8 cellular contexts compared by ENCODE assay signal in genomic region chr17:14069251-14069981, GRCh38. TPM values are rescaled to one million over a fixed set of nuclear protein-coding genes. Genes with fewer than 3 reads are reported as not detected.
A peak's percentile ranks its signal among the peaks of the same experiment; 100 is the strongest.
DNase-seq lines count a peak whose midpoint lies in the region; ATAC-seq and TF ChIP-seq lines count a peak whose summit lies in the region.

Gene COX10, plus strand, starts transcription at chr17:14069504. Its CDS starts 102 bp downstream, at chr17:14069606.

- TF ChIP-seq CTCF in RWPE2 (IDR thresholded peaks at IDR 0.05; ENCODE audit: poor library complexity, severe bottlenecking) (no peak), fibroblast of pulmonary artery (IDR thresholded peaks at IDR 0.05; ENCODE audit: low read length, missing control alignments) (no peak)

- 1% methylated on average over 38 to 47 of the region's 47 CpGs for WGBS in GM23248 (ENCODE audit: low coverage in 1 of 2, low lambda C conversion rate in 2 of 2, missing lambda C conversion rate in 2 of 2), 2 experiments

- no peaks in the 10 kb centered on the region for H3K9me3 ChIP-seq in GM23248 (ENCODE audit: low read depth)
- peaks cover 10% of the 10 kb centered on the region for H3K9me3 ChIP-seq in Karpas-422 (ENCODE audit: low read length)
- no peaks in the 10 kb centered on the region for H3K9me3 ChIP-seq in RWPE2 (ENCODE audit: severe bottlenecking)

- H4K20me1 ChIP-seq in GM23248 (ENCODE audit: insufficient read depth) (no peaks in the 10 kb centered on the region), Karpas-422 (ENCODE audit: insufficient read depth, low read depth, low read length) (peaks cover 2% of the 10 kb centered on the region; the same call in 1 of the 2 replicates)

- H3K4me1 ChIP-seq in GM23248 (ENCODE audit: insufficient read depth) = peaks cover 20% of the 10 kb centered on the region
- H3K4me1 ChIP-seq in Karpas-422 (ENCODE audit: low read length) = peaks cover 20% of the 10 kb centered on the region
- peaks cover 8% of the 10 kb centered on the region for H3K4me1 ChIP-seq in RWPE2 (ENCODE audit: insufficient read depth, poor library complexity, severe bottlenecking)

- no peaks in the 10 kb centered on the region for H3K27me3 ChIP-seq in GM23248 (replicated peaks; ENCODE audit: insufficient read depth)
- no peaks in the 10 kb centered on the region for H3K27me3 ChIP-seq in Karpas-422 (ENCODE audit: low read length)
- H3K27me3 ChIP-seq in RWPE2 (ENCODE audit: insufficient read depth, poor library complexity, severe bottlenecking) = no peaks in the 10 kb centered on the region

- 0 out of 2 replicates have a peak, but pooled peaks cover under 1% of the 10 kb centered on the region for H3K36me3 ChIP-seq in GM23248 (ENCODE audit: low read depth)
- H3K36me3 ChIP-seq in Karpas-422 (ENCODE audit: insufficient read depth, low read length) = peaks cover 35% of the 10 kb centered on the region
- H3K36me3 ChIP-seq in RWPE2 (ENCODE audit: low read depth) = peaks cover 9% of the 10 kb centered on the region

- H3K27me3 Mint-ChIP-seq in activated T-helper 2 cell treated with anti-CD3 and anti-CD28 coated beads, Interferon-gamma antibody, Interleukin-2, Interleukin-4, amounts not matched to agents 10 μg/mL and 5 μg/mL and 100 μg/mL, durations not matched to agents 14 hours and 24 hours and 36 hours (ENCODE audit: low read depth) = no peaks in the 10 kb centered on the region
- no peaks in the 10 kb centered on the region for H3K27me3 Mint-ChIP-seq in natural killer cell treated with Interleukin-12 subunit alpha and Interleukin-12 subunit beta and Interleukin-15 and Interleukin-18, amount 100 ng/mL, for 72 hours

- DNase-seq in Daoy (ENCODE audit: low read depth) (peak; percentile 93), GM23248 (peak; percentile 94), Karpas-422 (peak; percentile 97), RWPE2 (ENCODE audit: low spot score) (peak; percentile 90), fibroblast of pulmonary artery (ENCODE audit: low read depth) (peak; percentile 79)
- DNase-seq in activated T-helper 2 cell treated with anti-CD3 and anti-CD28 coated beads, Interferon-gamma antibody, Interleukin-2, Interleukin-4, amounts not matched to agents 10 μg/mL and 5 μg/mL and 100 μg/mL, durations not matched to agents 14 hours and 24 hours and 36 hours (ENCODE audit: low spot score) = peak; percentile 80
- DNase-seq in natural killer cell treated with Interleukin-12 subunit alpha and Interleukin-12 subunit beta and Interleukin-15 and Interleukin-18, amount 100 ng/mL, for 72 hours (ENCODE audit: low spot score) = peak; percentile 92
- peak; percentile 92 for DNase-seq in stimulated activated naive CD8-positive, alpha-beta T cell treated with anti-CD3 and anti-CD28 coated beads, Interleukin-15, Interleukin-2, amounts not matched to agents 100 U/mL and 50 U/mL, for 24 hours

- in situ Hi-C loops in GM23248 (cut with MboI) = loop anchor here (25.0 kb wide), 1 partner anchor 732 kb away; no protein-coding TSS in a partner anchor

- peaks cover 99% of the 10 kb centered on the region for H3K79me2 ChIP-seq in GM23248 (ENCODE audit: insufficient read depth)
- peaks cover 98% of the 10 kb centered on the region for H3K79me2 ChIP-seq in Karpas-422 (ENCODE audit: low read length)

- H3K4me3 Mint-ChIP-seq in activated T-helper 2 cell treated with anti-CD3 and anti-CD28 coated beads, Interferon-gamma antibody, Interleukin-2, Interleukin-4, amounts not matched to agents 10 μg/mL and 5 μg/mL and 100 μg/mL, durations not matched to agents 14 hours and 24 hours and 36 hours (ENCODE audit: low read depth) = peak within 1 kb of the TSS; percentile 96
- H3K4me3 Mint-ChIP-seq in natural killer cell treated with Interleukin-12 subunit alpha and Interleukin-12 subunit beta and Interleukin-15 and Interleukin-18, amount 100 ng/mL, for 72 hours = peak within 1 kb of the TSS; percentile 99

- no peaks in the 10 kb centered on the region for H3K9me2 ChIP-seq in GM23248 (ENCODE audit: insufficient read depth)
- no peaks in the 10 kb centered on the region for H3K9me2 ChIP-seq in Karpas-422 (replicated peaks; ENCODE audit: insufficient read depth, low read length)

- peaks cover 59% of the 10 kb centered on the region for H3K36me3 Mint-ChIP-seq in activated T-helper 2 cell treated with anti-CD3 and anti-CD28 coated beads, Interferon-gamma antibody, Interleukin-2, Interleukin-4, amounts not matched to agents 10 μg/mL and 5 μg/mL and 100 μg/mL, durations not matched to agents 14 hours and 24 hours and 36 hours (ENCODE audit: low read depth)
- H3K36me3 Mint-ChIP-seq in natural killer cell treated with Interleukin-12 subunit alpha and Interleukin-12 subunit beta and Interleukin-15 and Interleukin-18, amount 100 ng/mL, for 72 hours = peaks cover 4% of the 10 kb centered on the region

- peak within 1 kb of the TSS; percentile 94 for H3K27ac Mint-ChIP-seq in activated T-helper 2 cell treated with anti-CD3 and anti-CD28 coated beads, Interferon-gamma antibody, Interleukin-2, Interleukin-4, amounts not matched to agents 10 μg/mL and 5 μg/mL and 100 μg/mL, durations not matched to agents 14 hours and 24 hours and 36 hours
- peak within 1 kb of the TSS; percentile 94 for H3K27ac Mint-ChIP-seq in natural killer cell treated with Interleukin-12 subunit alpha and Interleukin-12 subunit beta and Interleukin-15 and Interleukin-18, amount 100 ng/mL, for 72 hours

- H2AFZ ChIP-seq in GM23248 = peak within 1 kb of the TSS; percentile 94
- H2AFZ ChIP-seq in Karpas-422 (ENCODE audit: low read length) = peak within 1 kb of the TSS; percentile 89; the same call in 1 of the 2 replicates

- 0 out of 2 replicates have a peak, but pooled peaks cover under 1% of the 10 kb centered on the region for H3F3A ChIP-seq in GM23248 (ENCODE audit: insufficient read depth)

- ATAC-seq in RWPE2 (ENCODE audit: low read depth) = peak; percentile 98
- ATAC-seq in natural killer cell treated with Interleukin-12 subunit alpha and Interleukin-12 subunit beta and Interleukin-15 and Interleukin-18, amount 100 ng/mL, for 72 hours = peak; percentile 99 to 100
- ATAC-seq in stimulated activated naive CD8-positive, alpha-beta T cell treated with anti-CD3 and anti-CD28 coated beads, Interleukin-15, Interleukin-2, amounts not matched to agents 100 U/mL and 50 U/mL, for 24 hours = peak; percentile 98

- H3K9ac ChIP-seq in GM23248 = peak within 1 kb of the TSS; percentile 92
- H3K9ac ChIP-seq in Karpas-422 (ENCODE audit: low read length) = peak within 1 kb of the TSS; percentile 98

- H3K9me3 Mint-ChIP-seq in activated T-helper 2 cell treated with anti-CD3 and anti-CD28 coated beads, Interferon-gamma antibody, Interleukin-2, Interleukin-4, amounts not matched to agents 10 μg/mL and 5 μg/mL and 100 μg/mL, durations not matched to agents 14 hours and 24 hours and 36 hours = peaks cover 8% of the 10 kb centered on the region
- no peaks in the 10 kb centered on the region for H3K9me3 Mint-ChIP-seq in natural killer cell treated with Interleukin-12 subunit alpha and Interleukin-12 subunit beta and Interleukin-15 and Interleukin-18, amount 100 ng/mL, for 72 hours

- H3K4me2 ChIP-seq in GM23248 (ENCODE audit: unreplicated experiment) (peak within 1 kb of the TSS; percentile 92), Karpas-422 (ENCODE audit: low read depth, low read length, poor library complexity, severe bottlenecking) (peak within 1 kb of the TSS; percentile 90)

- H3K4me1 Mint-ChIP-seq in activated T-helper 2 cell treated with anti-CD3 and anti-CD28 coated beads, Interferon-gamma antibody, Interleukin-2, Interleukin-4, amounts not matched to agents 10 μg/mL and 5 μg/mL and 100 μg/mL, durations not matched to agents 14 hours and 24 hours and 36 hours (ENCODE audit: low read depth) = peaks cover 45% of the 10 kb centered on the region
- H3K4me1 Mint-ChIP-seq in natural killer cell treated with Interleukin-12 subunit alpha and Interleukin-12 subunit beta and Interleukin-15 and Interleukin-18, amount 100 ng/mL, for 72 hours (ENCODE audit: low read depth in 2 of 2) = peaks cover 35 to 37% of the 10 kb centered on the region in 2 donors

- H3K4me3 ChIP-seq in GM23248 = peak within 1 kb of the TSS; percentile 96
- H3K4me3 ChIP-seq in Karpas-422 (ENCODE audit: low read length) = peak within 1 kb of the TSS; percentile 99
- H3K4me3 ChIP-seq in RWPE2 (ENCODE audit: severe bottlenecking) = peak within 1 kb of the TSS; percentile 88
- H3K4me3 ChIP-seq in fibroblast of pulmonary artery (replicated peaks; ENCODE audit: low read depth, low read length) = peak within 1 kb of the TSS; percentile 97

- H3K27ac ChIP-seq in GM23248 (peak within 1 kb of the TSS; percentile 51), Karpas-422 (ENCODE audit: low read length) (peak within 1 kb of the TSS; percentile 56; the same call in 1 of the 2 replicates), RWPE2 (ENCODE audit: poor library complexity, severe bottlenecking) (peak within 1 kb of the TSS; percentile 41)

- intact Hi-C loops in activated T-helper 2 cell treated with anti-CD3 and anti-CD28 coated beads, Interferon-gamma antibody, Interleukin-2, Interleukin-4, amounts not matched to agents 10 μg/mL and 5 μg/mL and 100 μg/mL, durations not matched to agents 14 hours and 24 hours and 36 hours (cut with micrococcal nuclease) = loop anchor here (2.0 kb wide), 3 partner anchors 49 to 231 kb away; partner anchors contain the start of gene HS3ST3B1

RNA-seq across cellular contexts. Expression of gene COX10, which starts in this region (rescaled TPM):
- 13.9 and 26.9 TPM in 2 replicates for total RNA-seq in Daoy (2014; rRNA removed; shearing (Covaris generic))
- total RNA-seq in GM23248 (2014; rRNA removed; shearing (Covaris generic)) = 13.9 and 24.4 TPM in 2 replicates
- polyA plus RNA-seq in GM23248 (2016; fragmentation: Nextera tagmentation; extraction: Ambion mirVana) = 16.0 and 18.5 TPM in 2 replicates
- total RNA-seq in Karpas-422 (2014; rRNA removed; shearing (Covaris generic); ENCODE audit: low replicate concordance) = 24.2 and 34.5 TPM in 2 replicates
- 24.9 and 28.1 TPM in 2 replicates for total RNA-seq in activated T-helper 2 cell treated with anti-CD3 and anti-CD28 coated beads, Interferon-gamma antibody, Interleukin-2, Interleukin-4, amounts not matched to agents 10 μg/mL and 5 μg/mL and 100 μg/mL, durations not matched to agents 14 hours and 24 hours and 36 hours
- 10 to 100 TPM; 22.7 to 26.4 TPM for total RNA-seq in natural killer cell treated with Interleukin-12 subunit alpha and Interleukin-12 subunit beta and Interleukin-15 and Interleukin-18, amount 100 ng/mL, for 72 hours

Comparison
In these comparisons a context has a peak if more than half of its experiments do, and no peak if none do; other contexts are left out.
1. Peak in every context shown above with its lines: DNase-seq, ATAC-seq, H3K4me3 ChIP-seq and H3K27ac ChIP-seq.